33 cellular contexts compared by ENCODE assay signal in the genomic region with DNA sequence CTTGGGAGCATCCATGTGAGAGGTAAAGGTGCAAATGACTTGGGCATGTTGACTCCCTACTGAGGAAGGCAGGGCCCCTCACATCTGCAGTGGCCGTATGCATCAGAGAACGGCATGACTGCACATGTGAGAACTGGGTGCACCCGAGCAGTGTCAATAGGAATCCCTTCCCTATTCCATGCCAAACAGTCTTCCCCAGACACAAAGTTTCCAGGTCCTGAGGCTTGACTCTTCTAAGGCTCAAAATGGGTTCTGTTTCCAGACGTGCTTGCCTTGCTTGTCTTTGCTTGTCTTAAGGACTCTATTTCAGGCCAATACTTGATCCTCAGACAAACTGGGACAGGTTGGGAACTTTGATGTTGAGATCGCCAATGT. TPM values are rescaled to one million over a fixed set of nuclear protein-coding genes. Genes with fewer than 3 reads are reported as not detected.
A peak's percentile ranks its signal among the peaks of the same experiment; 100 is the strongest.
DNase-seq lines count a peak whose midpoint lies in the region; ATAC-seq and TF ChIP-seq lines count a peak whose summit lies in the region.
"Had no signal": no experiment of that assay in that cellular context is flagged by ENCODE, and none has a peak within 500 bp of the region (broad histone marks: within the 10 kb centered on the region; RNA-seq: fewer than 3 reads in every experiment).

No MANE protein-coding gene starts in this region.

- no peak overlapping the region for H2AFZ ChIP-seq in PC-9
- no peak overlapping the region for H2AFZ ChIP-seq in neuronal stem cell (ENCODE audit: low read length)
- H2AFZ ChIP-seq: GM23338 had no signal

- POLR2A ChIA-PET in PC-9 (lab: Charles Lee; ENCODE audit: unreplicated experiment): no interaction called here

- no TSS peak for BruUV-seq in PC-9 (replicated peaks; lab: Mats Ljungman, UMichigan)

- TF ChIP-seq CTCF in PC-9 (conservative IDR thresholded peaks at IDR 0.05) (no peak), chondrocyte (IDR thresholded peaks at IDR 0.05) (no peak), vagina (IDR thresholded peaks at IDR 0.05) (no peak), left ventricle myocardium inferior (IDR thresholded peaks at IDR 0.05; ENCODE audit: borderline replicate concordance) (no peak)

- H3K27me3 Mint-ChIP-seq in chondrocyte (ENCODE audit: low read depth): no peaks in the 10 kb centered on the region
- H3K27me3 Mint-ChIP-seq: IgD-negative memory B cell; natural killer cell treated with Interleukin-12 subunit alpha and Interleukin-12 subunit beta and Interleukin-15 and Interleukin-18, amount 100 ng/mL, for 72 hours had no signal

- no CpG with 5 or more reads among the region's 5 CpGs for WGBS in neuronal stem cell (ENCODE audit: extremely low coverage in 2 of 2, insufficient read length in 2 of 2, insufficient replicate concordance in 1 of 2), 2 donors

- no peak for TF ChIP-seq POLR2A in vagina (IDR thresholded peaks at IDR 0.05)

- no peak overlapping the region for H3K18ac ChIP-seq in neuronal stem cell (ENCODE audit: low read length)

- H3K23ac ChIP-seq in neuronal stem cell (ENCODE audit: low read depth, low read length, poor library complexity): no peak overlapping the region

- H3K79me2 ChIP-seq in PC-9 (ENCODE audit: low read depth): peaks cover 9% of the 10 kb centered on the region; the same call in 1 of the 2 replicates

- H3K4me3 Mint-ChIP-seq in chondrocyte (ENCODE audit: unreplicated experiment): no peak overlapping the region
- H3K4me3 Mint-ChIP-seq: GM23338; IgD-negative memory B cell; natural killer cell treated with Interleukin-12 subunit alpha and Interleukin-12 subunit beta and Interleukin-15 and Interleukin-18, amount 100 ng/mL, for 72 hours had no signal

- H3F3A ChIP-seq in PC-9 (ENCODE audit: insufficient read depth, low read depth): peaks cover 56% of the 10 kb centered on the region

- intact Hi-C loops in PC-9 (cut with micrococcal nuclease; ENCODE audit: unreplicated experiment) (no loop called here), vagina (cut with DNase I) (no loop called here), left ventricle myocardium inferior (cut with micrococcal nuclease) (no loop called here)

- H3K9me2 ChIP-seq in PC-9 (ENCODE audit: insufficient read depth): no peaks in the 10 kb centered on the region

- H2BK12ac ChIP-seq in neuronal stem cell (ENCODE audit: low read length): no peak overlapping the region

- no peak overlapping the region for H4K8ac ChIP-seq in neuronal stem cell (ENCODE audit: low read depth, low read length)

- peaks cover 26% of the 10 kb centered on the region for H3K36me3 Mint-ChIP-seq in chondrocyte (ENCODE audit: low read depth)

- H3K79me1 ChIP-seq in neuronal stem cell (ENCODE audit: low read depth, low read length): no peaks in the 10 kb centered on the region

- peak overlapping the region; percentile 97 for H3K27ac Mint-ChIP-seq in chondrocyte (ENCODE audit: unreplicated experiment)
- H3K27ac Mint-ChIP-seq: GM23338; IgD-negative memory B cell; natural killer cell treated with Interleukin-12 subunit alpha and Interleukin-12 subunit beta and Interleukin-15 and Interleukin-18, amount 100 ng/mL, for 72 hours had no signal

- H3K4me3 ChIP-seq in PC-9: no peak overlapping the region
- H3K4me3 ChIP-seq in neuronal stem cell (ENCODE audit: low read length in 2 of 2): peak overlapping the region in 1 of 2 donors; percentile 6
- H3K4me3 ChIP-seq in vagina: no peak overlapping the region
- H3K4me3 ChIP-seq in left ventricle myocardium inferior: no peak overlapping the region
- H3K4me3 ChIP-seq: coronary artery, GM23338, pancreas, SJSA1, thoracic aorta, uterus had no signal

- H3K27me3 ChIP-seq in PC-9 (ENCODE audit: insufficient read depth, low read depth) (no peaks in the 10 kb centered on the region), neuronal stem cell (ENCODE audit: control insufficient read depth in 3 of 3, insufficient read depth in 3 of 3, low read depth in 1 of 3, low read length in 3 of 3) (no peaks in the 10 kb centered on the region), vagina (no peaks in the 10 kb centered on the region), left ventricle myocardium inferior (ENCODE audit: low read depth) (no peaks in the 10 kb centered on the region)
- H3K27me3 ChIP-seq: pancreas, SJSA1, uterus had no signal

- peak overlapping the region; percentile 68 for H3K4me2 ChIP-seq in PC-9
- H3K4me2 ChIP-seq in neuronal stem cell (ENCODE audit: insufficient read depth, low read length, poor library complexity, severe bottlenecking): no peak overlapping the region
- H3K4me2 ChIP-seq: GM23338 had no signal

- no peak overlapping the region for H2BK5ac ChIP-seq in neuronal stem cell (ENCODE audit: low read length)

- DNase-seq in PC-9 (no peak), chondrocyte (ENCODE audit: low spot score) (no peak), neuronal stem cell (ENCODE audit: low spot score) (no peak), vagina (ENCODE audit: extremely low spot score in 2 of 2) (no peak), occipital lobe (lab: John Stamatoyannopoulos, UW) (no peak), left ventricle myocardium inferior (no peak)
- DNase-seq: activated CD4-positive, alpha-beta T cell treated with anti-CD3 and anti-CD28 coated beads for 4 hours; activated effector memory CD4-positive, alpha-beta T cell treated with Interleukin-2 at 50 U/mL for 16 hours; amygdala; COR-L47; DMS79 treated with DMSO at 0.1 percent for 48 hours; effector memory CD4-positive, alpha-beta T cell; GDM1; hippocampal formation; left cardiac atrium; NCI-H1048; NCI-H1694; NCI-H446; NCI-H774; pancreas; stimulated activated CD4-positive, alpha-beta T cell treated with anti-CD3 and anti-CD28 coated beads, Interleukin-1b, Interleukin-23, amount 100 ng/mL, for 48 hours; stimulated activated naive CD8-positive, alpha-beta T cell treated with anti-CD3 and anti-CD28 coated beads, Interleukin-15, Interleukin-2, amounts not matched to agents 100 U/mL and 50 U/mL, for 24 hours; uterus; WERI-Rb-1 had no signal

- peaks cover 53% of the 10 kb centered on the region for H3K4me1 ChIP-seq in PC-9 (replicated peaks; ENCODE audit: insufficient read depth)
- H3K4me1 ChIP-seq in neuronal stem cell (ENCODE audit: control insufficient read depth in 2 of 2, insufficient read depth in 1 of 2, low read depth in 1 of 2, low read length in 2 of 2): no peaks in the 10 kb centered on the region
- peaks cover 29% of the 10 kb centered on the region for H3K4me1 ChIP-seq in vagina
- peaks cover 25% of the 10 kb centered on the region for H3K4me1 ChIP-seq in left ventricle myocardium inferior
- H3K4me1 ChIP-seq: uterus had no signal

- H3K14ac ChIP-seq in neuronal stem cell (ENCODE audit: low read length): no peak overlapping the region

- H3K9me3 ChIP-seq in PC-9 (ENCODE audit: insufficient read depth, low read depth) (no peaks in the 10 kb centered on the region), neuronal stem cell (replicated peaks in 1 of 2; ENCODE audit: control insufficient read depth in 2 of 2, insufficient read depth in 1 of 2, low read depth in 1 of 2, low read length in 2 of 2) (no peaks in the 10 kb centered on the region), vagina (no peaks in the 10 kb centered on the region), left ventricle myocardium inferior (replicated peaks) (no peaks in the 10 kb centered on the region)
- H3K9me3 ChIP-seq: pancreas, SJSA1, thoracic aorta, uterus had no signal

- no peak for ATAC-seq in HG02623 (IDR thresholded peaks at IDR 0.05; ENCODE audit: unreplicated experiment)
- ATAC-seq: activated naive CD4-positive, alpha-beta T cell treated with anti-CD3 and anti-CD28 coated beads, Interleukin-2, amount 50 U/mL, for 72 hours; GM23338; left cardiac atrium; natural killer cell treated with Interleukin-12 subunit alpha and Interleukin-12 subunit beta and Interleukin-15 and Interleukin-18, amount 100 ng/mL, for 72 hours; pancreas; stimulated activated naive CD8-positive, alpha-beta T cell treated with anti-CD3 and anti-CD28 coated beads, Interleukin-15, Interleukin-2, amounts not matched to agents 100 U/mL and 50 U/mL, for 24 hours had no signal

- no peak overlapping the region for H2BK120ac ChIP-seq in neuronal stem cell (ENCODE audit: low read depth, low read length)

- no peak overlapping the region for H3K4ac ChIP-seq in neuronal stem cell (ENCODE audit: low read length)

- no peak overlapping the region for H2AK5ac ChIP-seq in neuronal stem cell (ENCODE audit: low read depth, low read length)

- peak overlapping the region; percentile 12 for H3K9ac ChIP-seq in neuronal stem cell (ENCODE audit: low read depth, low read length, poor library complexity)

- H4K20me1 ChIP-seq in PC-9 (ENCODE audit: insufficient read depth): no peaks in the 10 kb centered on the region

- CTCF ChIA-PET in PC-9 (lab: Charles Lee): no interaction called here

- peaks cover 50% of the 10 kb centered on the region for H3K4me1 Mint-ChIP-seq in chondrocyte (ENCODE audit: low read depth)

- H3K36me3 ChIP-seq in PC-9 (ENCODE audit: low read depth): peaks cover 46% of the 10 kb centered on the region
- H3K36me3 ChIP-seq in neuronal stem cell (replicated peaks in 1 of 2; ENCODE audit: control insufficient read depth in 2 of 2, insufficient read depth in 2 of 2, low read length in 2 of 2): peaks cover 20 to 76% of the 10 kb centered on the region in 2 donors
- H3K36me3 ChIP-seq in vagina: peaks cover 0 to 16% of the 10 kb centered on the region in 2 donors
- peaks cover 49% of the 10 kb centered on the region for H3K36me3 ChIP-seq in left ventricle myocardium inferior
- H3K36me3 ChIP-seq: uterus had no signal

- H2BK15ac ChIP-seq in neuronal stem cell (ENCODE audit: low read length): no peak overlapping the region

- H3K27ac ChIP-seq in PC-9: peak overlapping the region; percentile 97
- H3K27ac ChIP-seq in neuronal stem cell (replicated peaks; ENCODE audit: low read length): no peak overlapping the region
- H3K27ac ChIP-seq in vagina: peak overlapping the region; percentile 46
- H3K27ac ChIP-seq in left ventricle myocardium inferior (replicated peaks): no peak overlapping the region
- H3K27ac ChIP-seq: pancreas, uterus, WERI-Rb-1 had no signal

- H3K9me3 Mint-ChIP-seq in chondrocyte (ENCODE audit: low read depth): no peaks in the 10 kb centered on the region
- H3K9me3 Mint-ChIP-seq: activated naive CD4-positive, alpha-beta T cell treated with anti-CD3 and anti-CD28 coated beads, Interleukin-2, amount 50 U/mL, for 72 hours; GM23338; IgD-negative memory B cell; natural killer cell treated with Interleukin-12 subunit alpha and Interleukin-12 subunit beta and Interleukin-15 and Interleukin-18, amount 100 ng/mL, for 72 hours had no signal

- H4K91ac ChIP-seq in neuronal stem cell (ENCODE audit: low read depth, low read length, poor library complexity): no peak overlapping the region

RNA-seq across cellular contexts. Expression of gene ANPEP, which starts 20.5 kb away (rescaled TPM):
- total RNA-seq in PC-9 (2021) (172 and 175 TPM in 2 replicates), chondrocyte (46.5 to 64.9 TPM (median 48.1 TPM) in 3 replicates), vagina (55.0 TPM), occipital lobe (0.16 TPM), left ventricle myocardium inferior (8.9 TPM)
- 3.5 TPM for polyA plus RNA-seq in neuronal stem cell (2013, experiment 1 of 2)
- 3.5 TPM for polyA plus RNA-seq in neuronal stem cell (2013, experiment 2 of 2)
- total RNA-seq: activated CD8-positive, alpha-beta memory T cell treated with anti-CD3 and anti-CD28 coated beads for 36 hours had no signal

RNA-seq across cellular contexts. Expression of gene AP3S2, which starts 58.6 kb away (rescaled TPM):
- 49.3 and 57.6 TPM in 2 replicates for total RNA-seq in PC-9 (2021)
- 19.6 to 26.2 TPM (median 24.4 TPM) in 3 replicates for total RNA-seq in chondrocyte
- 30.6 TPM for polyA plus RNA-seq in neuronal stem cell (2013, experiment 1 of 2)
- polyA plus RNA-seq in neuronal stem cell (2013, experiment 2 of 2): 30.8 TPM
- 39.5 TPM for total RNA-seq in vagina
- 47.7 TPM for total RNA-seq in occipital lobe
- 44.1 TPM for total RNA-seq in left ventricle myocardium inferior

RNA-seq across cellular contexts. Expression of gene MESP2, which starts 59.0 kb away (rescaled TPM):
- total RNA-seq in PC-9 (2021): 1.3 and 2.4 TPM in 2 replicates
- total RNA-seq in chondrocyte: 0.25 to 0.51 TPM (median 0.36 TPM) in 3 replicates
- 0.35 TPM for polyA plus RNA-seq in neuronal stem cell (2013, experiment 1 of 2)
- 0.19 TPM for polyA plus RNA-seq in neuronal stem cell (2013, experiment 2 of 2)
- not detected for total RNA-seq in vagina
- not detected for total RNA-seq in occipital lobe
- 0.27 TPM for total RNA-seq in left ventricle myocardium inferior
- total RNA-seq: activated CD8-positive, alpha-beta memory T cell treated with anti-CD3 and anti-CD28 coated beads for 36 hours; activated naive CD4-positive, alpha-beta T cell treated with anti-CD3 and anti-CD28 coated beads, Interleukin-2, amount 50 U/mL, for 72 hours; natural killer cell treated with Interleukin-12 subunit alpha and Interleukin-12 subunit beta and Interleukin-15 and Interleukin-18, amount 100 ng/mL, for 72 hours; SJSA1 had no signal
- polyA plus RNA-seq: IgD-negative memory B cell had no signal

Comparison
In these comparisons a context has a peak if more than half of its experiments do, and no peak if none do; other contexts are left out.
1. H3K27ac ChIP-seq: peak in PC-9 (single experiment) and vagina (single experiment); none in neuronal stem cell (single experiment) and left ventricle myocardium inferior (single experiment).